In genomic region chr9:33167084-33167948, GRCh38 we compare ENCODE assay signal across 8 cellular contexts. TPM values are rescaled to one million over a fixed set of nuclear protein-coding genes. Genes with fewer than 3 reads are reported as not detected.
DNase-seq lines count a peak whose midpoint lies in the region; ATAC-seq and TF ChIP-seq lines count a peak whose summit lies in the region.

TSS of gene B4GALT1 (minus strand) at chr9:33167336. CDS start at chr9:33167169, 167 bp downstream.

- H2BK5ac ChIP-seq in mesenchymal stem cell (ENCODE audit: low read depth, low read length, poor library complexity, severe bottlenecking) = peak within 1 kb of the TSS; percentile 46

- WGBS in mesenchymal stem cell = 7% methylated on average over 36 of the region's 101 CpGs

- H2BK120ac ChIP-seq in mesenchymal stem cell (ENCODE audit: low read depth, low read length) = peak within 1 kb of the TSS; percentile 64

- peak within 1 kb of the TSS; percentile 61 for H2AK5ac ChIP-seq in mesenchymal stem cell (ENCODE audit: low read length, severe bottlenecking)

- peaks cover 7% of the 10 kb centered on the region for H3K79me1 ChIP-seq in mesenchymal stem cell (replicated peaks; ENCODE audit: low read length, poor library complexity, severe bottlenecking)

- peak within 1 kb of the TSS; percentile 91 for H3K4me2 ChIP-seq in mesenchymal stem cell (ENCODE audit: low read length, poor library complexity, severe bottlenecking)

- H3K18ac ChIP-seq in mesenchymal stem cell (ENCODE audit: low read depth in 1 of 2, low read length in 2 of 2) = peak within 1 kb of the TSS; percentile 95 to 99

- no peaks in the 10 kb centered on the region for H3K9me3 Mint-ChIP-seq in effector memory CD8-positive, alpha-beta T cell

- H4K91ac ChIP-seq in mesenchymal stem cell (ENCODE audit: low read length) = peak within 1 kb of the TSS; percentile 64

- peak within 1 kb of the TSS; percentile 95 for H2BK15ac ChIP-seq in mesenchymal stem cell (ENCODE audit: low read depth, poor library complexity, severe bottlenecking)

- H3K14ac ChIP-seq in mesenchymal stem cell (ENCODE audit: low read length in 2 of 2) = peak within 1 kb of the TSS; percentile 79 to 96

- H3K4me3 Mint-ChIP-seq in effector memory CD8-positive, alpha-beta T cell = peak within 1 kb of the TSS; percentile 95 to 98

- no peaks in the 10 kb centered on the region for H3K27me3 Mint-ChIP-seq in effector memory CD8-positive, alpha-beta T cell

- peaks cover 54% of the 10 kb centered on the region for H3K36me3 Mint-ChIP-seq in effector memory CD8-positive, alpha-beta T cell (ENCODE audit: insufficient read depth)

- H3K9ac ChIP-seq in mesenchymal stem cell (ENCODE audit: low read length) = peak within 1 kb of the TSS; percentile 96

- DNase-seq in COLO829 (ENCODE audit: low spot score) (peak; percentile 95), GM20000 (ENCODE audit: low spot score) (peak; percentile 98), HT-29 (ENCODE audit: low spot score) (peak; percentile 90), NOMO-1 treated with dmso at 0.1 percent for 144 hours (lab: John Stamatoyannopoulos, UW; ENCODE audit: unreplicated experiment) (peak; percentile 99), mesenchymal stem cell (peak; percentile 87)
- peak; percentile 93 to 97 (median 96) for DNase-seq in activated CD8-positive, alpha-beta memory T cell treated with anti-CD3 and anti-CD28 coated beads for 48 hours (ENCODE audit: low read depth in 2 of 3, low spot score in 2 of 3)
- DNase-seq in effector memory CD8-positive, alpha-beta T cell = peak; percentile 89 to 93 (median 90)
- peak; percentile 87 for DNase-seq in stimulated activated CD8-positive, alpha-beta memory T cell treated with anti-CD3 and anti-CD28 coated beads, Interleukin-12 subunit alpha, Interleukin-12 subunit beta, amount 100 ng/mL, for 24 hours (ENCODE audit: extremely low read depth)

- H2BK12ac ChIP-seq in mesenchymal stem cell (ENCODE audit: low read length in 2 of 2) = peak within 1 kb of the TSS; percentile 70 to 76

- H3K4ac ChIP-seq in mesenchymal stem cell (ENCODE audit: low read depth in 1 of 2, low read length in 2 of 2) = peak within 1 kb of the TSS; percentile 84 to 87

- H2AFZ ChIP-seq in mesenchymal stem cell (ENCODE audit: low read depth, low read length) = peak within 1 kb of the TSS; percentile 80

- H4K8ac ChIP-seq in mesenchymal stem cell (ENCODE audit: low read length) = peak within 1 kb of the TSS; percentile 98

- H3K27ac Mint-ChIP-seq in effector memory CD8-positive, alpha-beta T cell = peak within 1 kb of the TSS; percentile 99 to 100

- ATAC-seq in effector memory CD8-positive, alpha-beta T cell (replicated peaks) = peak; percentile 72

- H3K4me1 Mint-ChIP-seq in effector memory CD8-positive, alpha-beta T cell (ENCODE audit: low read depth in 2 of 2) = peaks cover 46 to 54% of the 10 kb centered on the region in 2 donors

- H3K36me3 ChIP-seq in mesenchymal stem cell (ENCODE audit: control insufficient read depth in 1 of 2, insufficient read depth in 2 of 2, low read depth in 1 of 2, low read length in 2 of 2) = no peaks in the 10 kb centered on the region

- H3K27me3 ChIP-seq in mesenchymal stem cell (ENCODE audit: control insufficient read depth in 1 of 2, insufficient read depth in 1 of 2, low read length in 2 of 2) = no peaks in the 10 kb centered on the region

- H3K9me3 ChIP-seq in mesenchymal stem cell (ENCODE audit: control insufficient read depth, low read length) = no peaks in the 10 kb centered on the region

- TF ChIP-seq CTCF in GM20000 (IDR thresholded peaks at IDR 0.05; ENCODE audit: extremely low read depth, missing control alignments) = no peak

- H3K4me1 ChIP-seq in mesenchymal stem cell (ENCODE audit: control insufficient read depth, insufficient read depth, low read depth, low read length) = peaks cover 32% of the 10 kb centered on the region

- H3K27ac ChIP-seq in mesenchymal stem cell (ENCODE audit: low read length, poor library complexity, severe bottlenecking) = no peak within 1 kb of the TSS

- H3K23ac ChIP-seq in mesenchymal stem cell (ENCODE audit: low read length in 2 of 2) = peak within 1 kb of the TSS; percentile 56 to 86

- peak within 1 kb of the TSS; percentile 88 to 94 for H3K4me3 ChIP-seq in mesenchymal stem cell (ENCODE audit: insufficient read depth in 1 of 2, low read depth in 1 of 2, low read length in 2 of 2)

RNA-seq across cellular contexts. Expression of gene B4GALT1, which starts in this region (rescaled TPM):
- 14.6 and 16.9 TPM in 2 replicates for total RNA-seq in HT-29 (2014; rRNA removed; shearing (Covaris generic))
- polyA plus RNA-seq in mesenchymal stem cell (2013, experiment 1 of 2) = 58.5 TPM
- 58.1 TPM for polyA plus RNA-seq in mesenchymal stem cell (2013, experiment 2 of 2)
